In the genomic region with DNA sequence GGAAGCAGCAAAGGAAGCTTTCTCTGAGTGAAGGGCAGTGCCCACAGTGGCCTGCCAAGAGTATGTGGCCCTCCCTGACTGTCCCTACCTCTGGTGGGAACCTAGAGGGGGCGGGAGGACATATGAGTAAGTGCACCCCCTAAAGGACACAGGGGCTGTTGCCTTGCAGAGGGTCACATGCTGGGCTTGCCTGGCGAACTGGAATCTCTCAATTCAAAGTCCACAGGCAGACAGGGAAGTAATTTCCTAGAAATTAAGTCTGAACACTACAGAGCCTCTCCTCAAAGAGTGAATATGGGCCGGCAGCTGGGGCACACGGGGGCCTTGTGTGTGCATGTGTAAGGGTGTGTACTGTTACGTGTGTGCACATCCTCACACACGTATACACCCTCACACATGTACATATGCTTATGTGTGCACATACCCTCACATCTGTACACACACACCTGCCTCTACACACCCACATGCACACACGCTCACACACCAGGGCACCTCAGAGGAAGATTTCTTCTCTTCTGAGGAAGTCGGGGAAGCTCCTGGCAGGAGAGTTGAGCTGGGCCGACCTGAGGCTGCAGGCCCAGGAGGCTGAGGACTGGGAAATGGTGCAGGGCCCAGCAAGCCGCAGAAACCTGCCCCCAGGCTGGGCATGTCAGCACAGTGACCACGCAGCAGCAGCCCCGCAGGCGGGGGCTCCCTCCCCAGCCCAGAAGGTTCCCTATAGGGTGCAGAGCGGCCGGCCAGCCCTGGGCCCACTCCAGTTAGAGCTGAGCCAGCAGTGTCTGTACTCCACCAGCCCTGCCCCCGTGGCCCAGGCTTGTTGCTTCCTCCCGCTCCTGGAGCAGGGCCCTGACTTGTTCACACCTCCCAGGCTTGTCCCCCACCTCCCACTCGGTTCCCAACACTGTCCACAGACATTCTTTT, we compare ENCODE assay signal across 1 cellular context.
TF ChIP-seq lines count a peak whose summit lies in the region.

No MANE protein-coding gene starts in this region.

TF ChIP-seq in HepG2, 621 proteins besides CTCF, POLR2A, EP300 and RAD21 (continued from another document and continues in another):
- TF ChIP-seq, protein P1, sequence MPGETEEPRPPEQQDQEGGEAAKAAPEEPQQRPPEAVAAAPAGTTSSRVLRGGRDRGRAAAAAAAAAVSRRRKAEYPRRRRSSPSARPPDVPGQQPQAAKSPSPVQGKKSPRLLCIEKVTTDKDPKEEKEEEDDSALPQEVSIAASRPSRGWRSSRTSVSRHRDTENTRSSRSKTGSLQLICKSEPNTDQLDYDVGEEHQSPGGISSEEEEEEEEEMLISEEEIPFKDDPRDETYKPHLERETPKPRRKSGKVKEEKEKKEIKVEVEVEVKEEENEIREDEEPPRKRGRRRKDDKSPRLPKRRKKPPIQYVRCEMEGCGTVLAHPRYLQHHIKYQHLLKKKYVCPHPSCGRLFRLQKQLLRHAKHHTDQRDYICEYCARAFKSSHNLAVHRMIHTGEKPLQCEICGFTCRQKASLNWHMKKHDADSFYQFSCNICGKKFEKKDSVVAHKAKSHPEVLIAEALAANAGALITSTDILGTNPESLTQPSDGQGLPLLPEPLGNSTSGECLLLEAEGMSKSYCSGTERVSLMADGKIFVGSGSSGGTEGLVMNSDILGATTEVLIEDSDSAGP (CRISPR knock-in tag; IDR thresholded peaks at IDR 0.05; ENCODE audit: borderline replicate concordance): peak; percentile 52; the same call in 1 of the 2 replicates
- 0 out of 2 replicates have a peak, but pooled peaks have one; percentile 15 for TF ChIP-seq RFXAP (CRISPR knock-in tag; IDR thresholded peaks at IDR 0.05; ENCODE audit: borderline replicate concordance)
- 0 out of 2 replicates have a peak, but pooled peaks have one; percentile 6 for TF ChIP-seq TBX3 (IDR thresholded peaks at IDR 0.05; ENCODE audit: borderline replicate concordance)
- TF ChIP-seq CENPT (CRISPR knock-in tag; IDR thresholded peaks at IDR 0.05; ENCODE audit: low read depth): no peak
- TF ChIP-seq SOX6 (IDR thresholded peaks at IDR 0.05): no peak
- TF ChIP-seq SOX6 (CRISPR knock-in tag; IDR thresholded peaks at IDR 0.05): 0 out of 2 replicates have a peak, but pooled peaks have one; percentile 19
- TF ChIP-seq TBX2 (CRISPR knock-in tag; IDR thresholded peaks at IDR 0.05; ENCODE audit: borderline replicate concordance): peak; percentile 45; the same call in 1 of the 2 replicates
- TF ChIP-seq ZNF350 (CRISPR knock-in tag; IDR thresholded peaks at IDR 0.05; ENCODE audit: borderline replicate concordance, low read depth): 0 out of 2 replicates have a peak, but pooled peaks have one; percentile 40
- no peak for TF ChIP-seq SRSF1 (optimal IDR thresholded peaks at IDR 0.05; ENCODE audit: low read depth, low read length)
- TF ChIP-seq, protein P2, sequence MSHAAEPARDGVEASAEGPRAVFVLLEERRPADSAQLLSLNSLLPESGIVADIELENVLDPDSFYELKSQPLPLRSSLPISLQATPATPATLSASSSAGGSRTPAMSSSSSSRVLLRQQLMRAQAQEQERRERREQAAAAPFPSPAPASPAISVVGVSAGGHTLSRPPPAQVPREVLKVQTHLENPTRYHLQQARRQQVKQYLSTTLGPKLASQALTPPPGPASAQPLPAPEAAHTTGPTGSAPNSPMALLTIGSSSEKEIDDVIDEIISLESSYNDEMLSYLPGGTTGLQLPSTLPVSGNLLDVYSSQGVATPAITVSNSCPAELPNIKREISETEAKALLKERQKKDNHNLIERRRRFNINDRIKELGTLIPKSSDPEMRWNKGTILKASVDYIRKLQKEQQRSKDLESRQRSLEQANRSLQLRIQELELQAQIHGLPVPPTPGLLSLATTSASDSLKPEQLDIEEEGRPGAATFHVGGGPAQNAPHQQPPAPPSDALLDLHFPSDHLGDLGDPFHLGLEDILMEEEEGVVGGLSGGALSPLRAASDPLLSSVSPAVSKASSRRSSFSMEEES (CRISPR knock-in tag; IDR thresholded peaks at IDR 0.05): peak; percentile 86
- TF ChIP-seq ELF3 (CRISPR knock-in tag; IDR thresholded peaks at IDR 0.05): peak; percentile 77; the same call in 1 of the 2 replicates
- no peak for TF ChIP-seq TOE1 (CRISPR knock-in tag; IDR thresholded peaks at IDR 0.05)
- TF ChIP-seq RARA (CRISPR knock-in tag; IDR thresholded peaks at IDR 0.05): peak; percentile 55
- TF ChIP-seq STAG1 (CRISPR knock-in tag; IDR thresholded peaks at IDR 0.05): peak; percentile 40; the same call in 1 of the 2 replicates
- TF ChIP-seq, protein P3, sequence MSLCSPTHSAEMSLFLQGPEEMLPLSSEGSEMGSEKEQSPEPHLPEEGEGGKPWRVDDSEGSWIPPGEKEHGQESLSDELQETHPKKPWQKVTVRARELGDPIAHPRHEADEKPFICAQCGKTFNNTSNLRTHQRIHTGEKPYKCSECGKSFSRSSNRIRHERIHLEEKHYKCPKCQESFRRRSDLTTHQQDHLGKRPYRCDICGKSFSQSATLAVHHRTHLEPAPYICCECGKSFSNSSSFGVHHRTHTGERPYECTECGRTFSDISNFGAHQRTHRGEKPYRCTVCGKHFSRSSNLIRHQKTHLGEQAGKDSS (CRISPR knock-in tag; IDR thresholded peaks at IDR 0.05; ENCODE audit: borderline replicate concordance, low read depth): peak; percentile 21; the same call in 1 of the 2 replicates
- TF ChIP-seq KDM5B (CRISPR knock-in tag; IDR thresholded peaks at IDR 0.05; ENCODE audit: borderline replicate concordance): peak; percentile 47; the same call in 1 of the 2 replicates
- TF ChIP-seq NFKBIZ (CRISPR knock-in tag; IDR thresholded peaks at IDR 0.05): no peak
- TF ChIP-seq, protein P4, sequence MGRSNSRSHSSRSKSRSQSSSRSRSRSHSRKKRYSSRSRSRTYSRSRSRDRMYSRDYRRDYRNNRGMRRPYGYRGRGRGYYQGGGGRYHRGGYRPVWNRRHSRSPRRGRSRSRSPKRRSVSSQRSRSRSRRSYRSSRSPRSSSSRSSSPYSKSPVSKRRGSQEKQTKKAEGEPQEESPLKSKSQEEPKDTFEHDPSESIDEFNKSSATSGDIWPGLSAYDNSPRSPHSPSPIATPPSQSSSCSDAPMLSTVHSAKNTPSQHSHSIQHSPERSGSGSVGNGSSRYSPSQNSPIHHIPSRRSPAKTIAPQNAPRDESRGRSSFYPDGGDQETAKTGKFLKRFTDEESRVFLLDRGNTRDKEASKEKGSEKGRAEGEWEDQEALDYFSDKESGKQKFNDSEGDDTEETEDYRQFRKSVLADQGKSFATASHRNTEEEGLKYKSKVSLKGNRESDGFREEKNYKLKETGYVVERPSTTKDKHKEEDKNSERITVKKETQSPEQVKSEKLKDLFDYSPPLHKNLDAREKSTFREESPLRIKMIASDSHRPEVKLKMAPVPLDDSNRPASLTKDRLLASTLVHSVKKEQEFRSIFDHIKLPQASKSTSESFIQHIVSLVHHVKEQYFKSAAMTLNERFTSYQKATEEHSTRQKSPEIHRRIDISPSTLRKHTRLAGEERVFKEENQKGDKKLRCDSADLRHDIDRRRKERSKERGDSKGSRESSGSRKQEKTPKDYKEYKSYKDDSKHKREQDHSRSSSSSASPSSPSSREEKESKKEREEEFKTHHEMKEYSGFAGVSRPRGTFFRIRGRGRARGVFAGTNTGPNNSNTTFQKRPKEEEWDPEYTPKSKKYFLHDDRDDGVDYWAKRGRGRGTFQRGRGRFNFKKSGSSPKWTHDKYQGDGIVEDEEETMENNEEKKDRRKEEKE (IDR thresholded peaks at IDR 0.05): no peak
- peak; percentile 55 for TF ChIP-seq ZFY (CRISPR knock-in tag; IDR thresholded peaks at IDR 0.05)
- TF ChIP-seq HIVEP1 (CRISPR knock-in tag; IDR thresholded peaks at IDR 0.05): peak; percentile 47; the same call in 1 of the 2 replicates
- TF ChIP-seq JUN (CRISPR knock-in tag; IDR thresholded peaks at IDR 0.05): no peak
- TF ChIP-seq ZNF720 (CRISPR knock-in tag; IDR thresholded peaks at IDR 0.05): peak; percentile 11; the same call in 1 of the 2 replicates
- TF ChIP-seq, protein P5, sequence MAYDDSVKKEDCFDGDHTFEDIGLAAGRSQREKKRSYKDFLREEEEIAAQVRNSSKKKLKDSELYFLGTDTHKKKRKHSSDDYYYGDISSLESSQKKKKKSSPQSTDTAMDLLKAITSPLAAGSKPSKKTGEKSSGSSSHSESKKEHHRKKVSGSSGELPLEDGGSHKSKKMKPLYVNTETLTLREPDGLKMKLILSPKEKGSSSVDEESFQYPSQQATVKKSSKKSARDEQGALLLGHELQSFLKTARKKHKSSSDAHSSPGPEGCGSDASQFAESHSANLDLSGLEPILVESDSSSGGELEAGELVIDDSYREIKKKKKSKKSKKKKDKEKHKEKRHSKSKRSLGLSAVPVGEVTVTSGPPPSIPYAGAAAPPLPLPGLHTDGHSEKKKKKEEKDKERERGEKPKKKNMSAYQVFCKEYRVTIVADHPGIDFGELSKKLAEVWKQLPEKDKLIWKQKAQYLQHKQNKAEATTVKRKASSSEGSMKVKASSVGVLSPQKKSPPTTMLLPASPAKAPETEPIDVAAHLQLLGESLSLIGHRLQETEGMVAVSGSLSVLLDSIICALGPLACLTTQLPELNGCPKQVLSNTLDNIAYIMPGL (CRISPR knock-in tag; IDR thresholded peaks at IDR 0.05; ENCODE audit: borderline replicate concordance in 1 of 2, low read depth in 1 of 2): 0 out of 4 replicates have a peak, but pooled peaks of 1 of the 2 experiments have one; percentile 33
- no peak for TF ChIP-seq ZNF619 (CRISPR knock-in tag; IDR thresholded peaks at IDR 0.05)
- TF ChIP-seq, protein P6, sequence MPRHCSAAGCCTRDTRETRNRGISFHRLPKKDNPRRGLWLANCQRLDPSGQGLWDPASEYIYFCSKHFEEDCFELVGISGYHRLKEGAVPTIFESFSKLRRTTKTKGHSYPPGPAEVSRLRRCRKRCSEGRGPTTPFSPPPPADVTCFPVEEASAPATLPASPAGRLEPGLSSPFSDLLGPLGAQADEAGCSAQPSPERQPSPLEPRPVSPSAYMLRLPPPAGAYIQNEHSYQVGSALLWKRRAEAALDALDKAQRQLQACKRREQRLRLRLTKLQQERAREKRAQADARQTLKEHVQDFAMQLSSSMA (CRISPR knock-in tag; IDR thresholded peaks at IDR 0.05): 0 out of 2 replicates have a peak, but pooled peaks have one; percentile 59
- TF ChIP-seq ZBTB7B (CRISPR knock-in tag; IDR thresholded peaks at IDR 0.05): peak; percentile 21; the same call in 1 of the 2 replicates
- TF ChIP-seq RBM22 (optimal IDR thresholded peaks at IDR 0.05; ENCODE audit: low read length): no peak
- TF ChIP-seq, protein P7, sequence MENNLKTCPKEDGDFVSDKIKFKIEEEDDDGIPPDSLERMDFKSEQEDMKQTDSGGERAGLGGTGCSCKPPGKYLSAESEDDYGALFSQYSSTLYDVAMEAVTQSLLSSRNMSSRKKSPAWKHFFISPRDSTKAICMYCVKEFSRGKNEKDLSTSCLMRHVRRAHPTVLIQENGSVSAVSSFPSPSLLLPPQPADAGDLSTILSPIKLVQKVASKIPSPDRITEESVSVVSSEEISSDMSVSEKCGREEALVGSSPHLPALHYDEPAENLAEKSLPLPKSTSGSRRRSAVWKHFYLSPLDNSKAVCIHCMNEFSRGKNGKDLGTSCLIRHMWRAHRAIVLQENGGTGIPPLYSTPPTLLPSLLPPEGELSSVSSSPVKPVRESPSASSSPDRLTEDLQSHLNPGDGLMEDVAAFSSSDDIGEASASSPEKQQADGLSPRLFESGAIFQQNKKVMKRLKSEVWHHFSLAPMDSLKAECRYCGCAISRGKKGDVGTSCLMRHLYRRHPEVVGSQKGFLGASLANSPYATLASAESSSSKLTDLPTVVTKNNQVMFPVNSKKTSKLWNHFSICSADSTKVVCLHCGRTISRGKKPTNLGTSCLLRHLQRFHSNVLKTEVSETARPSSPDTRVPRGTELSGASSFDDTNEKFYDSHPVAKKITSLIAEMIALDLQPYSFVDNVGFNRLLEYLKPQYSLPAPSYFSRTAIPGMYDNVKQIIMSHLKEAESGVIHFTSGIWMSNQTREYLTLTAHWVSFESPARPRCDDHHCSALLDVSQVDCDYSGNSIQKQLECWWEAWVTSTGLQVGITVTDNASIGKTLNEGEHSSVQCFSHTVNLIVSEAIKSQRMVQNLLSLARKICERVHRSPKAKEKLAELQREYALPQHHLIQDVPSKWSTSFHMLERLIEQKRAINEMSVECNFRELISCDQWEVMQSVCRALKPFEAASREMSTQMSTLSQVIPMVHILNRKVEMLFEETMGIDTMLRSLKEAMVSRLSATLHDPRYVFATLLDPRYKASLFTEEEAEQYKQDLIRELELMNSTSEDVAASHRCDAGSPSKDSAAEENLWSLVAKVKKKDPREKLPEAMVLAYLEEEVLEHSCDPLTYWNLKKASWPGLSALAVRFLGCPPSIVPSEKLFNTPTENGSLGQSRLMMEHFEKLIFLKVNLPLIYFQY (CRISPR knock-in tag; IDR thresholded peaks at IDR 0.05; ENCODE audit: borderline replicate concordance): peak; percentile 17; the same call in 1 of the 2 replicates
- 0 out of 2 replicates have a peak, but pooled peaks have one; percentile 21 for TF ChIP-seq ERF (CRISPR knock-in tag; IDR thresholded peaks at IDR 0.05)
- TF ChIP-seq, protein P8, sequence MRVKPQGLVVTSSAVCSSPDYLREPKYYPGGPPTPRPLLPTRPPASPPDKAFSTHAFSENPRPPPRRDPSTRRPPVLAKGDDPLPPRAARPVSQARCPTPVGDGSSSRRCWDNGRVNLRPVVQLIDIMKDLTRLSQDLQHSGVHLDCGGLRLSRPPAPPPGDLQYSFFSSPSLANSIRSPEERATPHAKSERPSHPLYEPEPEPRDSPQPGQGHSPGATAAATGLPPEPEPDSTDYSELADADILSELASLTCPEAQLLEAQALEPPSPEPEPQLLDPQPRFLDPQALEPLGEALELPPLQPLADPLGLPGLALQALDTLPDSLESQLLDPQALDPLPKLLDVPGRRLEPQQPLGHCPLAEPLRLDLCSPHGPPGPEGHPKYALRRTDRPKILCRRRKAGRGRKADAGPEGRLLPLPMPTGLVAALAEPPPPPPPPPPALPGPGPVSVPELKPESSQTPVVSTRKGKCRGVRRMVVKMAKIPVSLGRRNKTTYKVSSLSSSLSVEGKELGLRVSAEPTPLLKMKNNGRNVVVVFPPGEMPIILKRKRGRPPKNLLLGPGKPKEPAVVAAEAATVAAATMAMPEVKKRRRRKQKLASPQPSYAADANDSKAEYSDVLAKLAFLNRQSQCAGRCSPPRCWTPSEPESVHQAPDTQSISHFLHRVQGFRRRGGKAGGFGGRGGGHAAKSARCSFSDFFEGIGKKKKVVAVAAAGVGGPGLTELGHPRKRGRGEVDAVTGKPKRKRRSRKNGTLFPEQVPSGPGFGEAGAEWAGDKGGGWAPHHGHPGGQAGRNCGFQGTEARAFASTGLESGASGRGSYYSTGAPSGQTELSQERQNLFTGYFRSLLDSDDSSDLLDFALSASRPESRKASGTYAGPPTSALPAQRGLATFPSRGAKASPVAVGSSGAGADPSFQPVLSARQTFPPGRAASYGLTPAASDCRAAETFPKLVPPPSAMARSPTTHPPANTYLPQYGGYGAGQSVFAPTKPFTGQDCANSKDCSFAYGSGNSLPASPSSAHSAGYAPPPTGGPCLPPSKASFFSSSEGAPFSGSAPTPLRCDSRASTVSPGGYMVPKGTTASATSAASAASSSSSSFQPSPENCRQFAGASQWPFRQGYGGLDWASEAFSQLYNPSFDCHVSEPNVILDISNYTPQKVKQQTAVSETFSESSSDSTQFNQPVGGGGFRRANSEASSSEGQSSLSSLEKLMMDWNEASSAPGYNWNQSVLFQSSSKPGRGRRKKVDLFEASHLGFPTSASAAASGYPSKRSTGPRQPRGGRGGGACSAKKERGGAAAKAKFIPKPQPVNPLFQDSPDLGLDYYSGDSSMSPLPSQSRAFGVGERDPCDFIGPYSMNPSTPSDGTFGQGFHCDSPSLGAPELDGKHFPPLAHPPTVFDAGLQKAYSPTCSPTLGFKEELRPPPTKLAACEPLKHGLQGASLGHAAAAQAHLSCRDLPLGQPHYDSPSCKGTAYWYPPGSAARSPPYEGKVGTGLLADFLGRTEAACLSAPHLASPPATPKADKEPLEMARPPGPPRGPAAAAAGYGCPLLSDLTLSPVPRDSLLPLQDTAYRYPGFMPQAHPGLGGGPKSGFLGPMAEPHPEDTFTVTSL (CRISPR knock-in tag; IDR thresholded peaks at IDR 0.05; ENCODE audit: borderline replicate concordance): no peak
- 0 out of 2 replicates have a peak, but pooled peaks have one; percentile 64 for TF ChIP-seq ZNF772 (CRISPR knock-in tag; IDR thresholded peaks at IDR 0.05)
- TF ChIP-seq ZNF777 (CRISPR knock-in tag; IDR thresholded peaks at IDR 0.05): 0 out of 2 replicates have a peak, but pooled peaks have one; percentile 40
- TF ChIP-seq ZNF644 (CRISPR knock-in tag; IDR thresholded peaks at IDR 0.05; ENCODE audit: low read depth): no peak
